3 cellular contexts compared by ENCODE assay signal in the genomic region with DNA sequence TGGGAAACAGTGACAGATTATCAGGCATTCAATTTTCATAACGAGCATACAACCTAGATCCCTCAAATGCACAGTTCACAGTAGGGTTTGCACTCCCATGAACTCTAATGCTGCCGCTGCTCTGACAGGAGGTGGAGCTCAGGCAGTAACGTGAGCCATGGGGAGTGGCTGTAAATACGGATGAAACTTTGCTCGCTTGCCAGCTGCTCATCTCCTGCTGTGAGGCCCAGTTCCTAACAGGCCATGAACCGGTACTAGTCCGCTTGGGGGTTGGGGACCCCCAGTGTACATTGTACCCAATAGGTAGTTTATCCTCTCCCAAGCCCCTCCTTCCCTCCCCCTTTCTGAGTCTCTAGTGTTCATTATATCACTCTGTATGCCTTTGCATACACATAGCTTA.
TF ChIP-seq lines count a peak whose summit lies in the region.

No MANE protein-coding gene starts in this region.

TF ChIP-seq in HCT116, 20 proteins besides CTCF, POLR2A, EP300 and RAD21:
- no peak for TF ChIP-seq ZNF274 (IDR thresholded peaks at IDR 0.05; ENCODE audit: low read depth, low read length)
- TF ChIP-seq SP1 (IDR thresholded peaks at IDR 0.05; ENCODE audit: low read depth) = no peak
- TF ChIP-seq ELF1 (IDR thresholded peaks at IDR 0.05; ENCODE audit: borderline replicate concordance, low read depth) = no peak
- TF ChIP-seq, protein P1, sequence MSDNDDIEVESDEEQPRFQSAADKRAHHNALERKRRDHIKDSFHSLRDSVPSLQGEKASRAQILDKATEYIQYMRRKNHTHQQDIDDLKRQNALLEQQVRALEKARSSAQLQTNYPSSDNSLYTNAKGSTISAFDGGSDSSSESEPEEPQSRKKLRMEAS (IDR thresholded peaks at IDR 0.05) = no peak
- no peak for TF ChIP-seq EZH2phosphoT487 (IDR thresholded peaks at IDR 0.05; ENCODE audit: borderline replicate concordance)
- TF ChIP-seq EZH2 (IDR thresholded peaks at IDR 0.05) = no peak
- no peak for TF ChIP-seq TCF7L2 (IDR thresholded peaks at IDR 0.05; ENCODE audit: borderline replicate concordance, extremely low read depth, insufficient read depth, insufficient read length)
- no peak for TF ChIP-seq YY1 (IDR thresholded peaks at IDR 0.05; ENCODE audit: extremely low read depth, insufficient replicate concordance, low read depth, low read length)
- TF ChIP-seq, protein P2, sequence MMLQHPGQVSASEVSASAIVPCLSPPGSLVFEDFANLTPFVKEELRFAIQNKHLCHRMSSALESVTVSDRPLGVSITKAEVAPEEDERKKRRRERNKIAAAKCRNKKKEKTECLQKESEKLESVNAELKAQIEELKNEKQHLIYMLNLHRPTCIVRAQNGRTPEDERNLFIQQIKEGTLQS (IDR thresholded peaks at IDR 0.05) = no peak
- TF ChIP-seq CEBPB (IDR thresholded peaks at IDR 0.05; ENCODE audit: low read depth) = no peak

TF ChIP-seq in H1, 55 proteins besides CTCF, POLR2A, EP300 and RAD21:
- TF ChIP-seq SIN3A (conservative IDR thresholded peaks at IDR 0.05 in 1 of 2, IDR thresholded peaks at IDR 0.05 in 1 of 2; ENCODE audit: low read depth in 1 of 2, low read length in 2 of 2) (no peak), TCF12 (IDR thresholded peaks at IDR 0.05; ENCODE audit: low read depth, low read length) (0 out of 2 replicates have a peak, but pooled peaks have one; percentile 74)

TF ChIP-seq in neural cell, 6 proteins besides CTCF, POLR2A, EP300 and RAD21:
- TF ChIP-seq EZH2 (IDR thresholded peaks at IDR 0.05; ENCODE audit: borderline replicate concordance, insufficient read depth, low read length, poor library complexity, severe bottlenecking) (no peak), MXI1 (conservative IDR thresholded peaks at IDR 0.05; ENCODE audit: poor library complexity, severe bottlenecking) (no peak), POLR2AphosphoS5 (IDR thresholded peaks at IDR 0.05) (no peak), SMC3 (conservative IDR thresholded peaks at IDR 0.05; ENCODE audit: poor library complexity) (no peak), TAF1 (IDR thresholded peaks at IDR 0.05; ENCODE audit: low read depth) (no peak)
- TF ChIP-seq, protein P3, sequence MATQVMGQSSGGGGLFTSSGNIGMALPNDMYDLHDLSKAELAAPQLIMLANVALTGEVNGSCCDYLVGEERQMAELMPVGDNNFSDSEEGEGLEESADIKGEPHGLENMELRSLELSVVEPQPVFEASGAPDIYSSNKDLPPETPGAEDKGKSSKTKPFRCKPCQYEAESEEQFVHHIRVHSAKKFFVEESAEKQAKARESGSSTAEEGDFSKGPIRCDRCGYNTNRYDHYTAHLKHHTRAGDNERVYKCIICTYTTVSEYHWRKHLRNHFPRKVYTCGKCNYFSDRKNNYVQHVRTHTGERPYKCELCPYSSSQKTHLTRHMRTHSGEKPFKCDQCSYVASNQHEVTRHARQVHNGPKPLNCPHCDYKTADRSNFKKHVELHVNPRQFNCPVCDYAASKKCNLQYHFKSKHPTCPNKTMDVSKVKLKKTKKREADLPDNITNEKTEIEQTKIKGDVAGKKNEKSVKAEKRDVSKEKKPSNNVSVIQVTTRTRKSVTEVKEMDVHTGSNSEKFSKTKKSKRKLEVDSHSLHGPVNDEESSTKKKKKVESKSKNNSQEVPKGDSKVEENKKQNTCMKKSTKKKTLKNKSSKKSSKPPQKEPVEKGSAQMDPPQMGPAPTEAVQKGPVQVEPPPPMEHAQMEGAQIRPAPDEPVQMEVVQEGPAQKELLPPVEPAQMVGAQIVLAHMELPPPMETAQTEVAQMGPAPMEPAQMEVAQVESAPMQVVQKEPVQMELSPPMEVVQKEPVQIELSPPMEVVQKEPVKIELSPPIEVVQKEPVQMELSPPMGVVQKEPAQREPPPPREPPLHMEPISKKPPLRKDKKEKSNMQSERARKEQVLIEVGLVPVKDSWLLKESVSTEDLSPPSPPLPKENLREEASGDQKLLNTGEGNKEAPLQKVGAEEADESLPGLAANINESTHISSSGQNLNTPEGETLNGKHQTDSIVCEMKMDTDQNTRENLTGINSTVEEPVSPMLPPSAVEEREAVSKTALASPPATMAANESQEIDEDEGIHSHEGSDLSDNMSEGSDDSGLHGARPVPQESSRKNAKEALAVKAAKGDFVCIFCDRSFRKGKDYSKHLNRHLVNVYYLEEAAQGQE (IDR thresholded peaks at IDR 0.05; ENCODE audit: borderline replicate concordance) = no peak
